Comparison of ENCODE assay signal across 1 cellular context in genomic region chr2:113888641-113889470, GRCh38.
TF ChIP-seq lines count a peak whose summit lies in the region.

No MANE protein-coding gene starts in this region.

TF ChIP-seq in H1, 55 proteins besides CTCF, POLR2A, EP300 and RAD21 (continued from another document):
- TF ChIP-seq CHD7 (IDR thresholded peaks at IDR 0.05; ENCODE audit: insufficient replicate concordance, low read length) (no peak), BCL11A (IDR thresholded peaks at IDR 0.05; ENCODE audit: low read depth in 2 of 2, low read length in 2 of 2) (no peak), TAF7 (optimal IDR thresholded peaks at IDR 0.05; ENCODE audit: borderline replicate concordance, low read depth, low read length) (no peak)
